ENCODE assay signal across 13 cellular contexts in the genomic region with DNA sequence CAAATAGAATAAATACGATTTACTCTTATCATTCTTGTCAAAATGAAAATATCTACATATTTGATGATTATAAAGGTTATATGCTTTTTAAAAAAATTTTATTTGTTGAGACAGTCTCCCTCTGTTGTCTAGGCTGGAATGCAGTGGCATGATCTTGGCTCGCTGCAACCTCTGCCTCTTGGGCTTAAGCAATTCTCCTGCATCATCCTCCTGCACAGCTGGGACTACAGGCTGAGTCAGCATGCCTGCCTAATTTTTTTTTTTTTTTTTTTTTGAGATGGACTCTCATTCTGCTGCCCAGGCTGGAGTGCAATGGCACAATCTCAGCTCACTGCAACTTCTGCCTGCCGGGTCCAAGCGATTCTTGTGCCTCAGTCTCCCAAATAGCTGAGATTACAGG. TPM values are rescaled to one million over a fixed set of nuclear protein-coding genes. Genes with fewer than 3 reads are reported as not detected.
A peak's percentile ranks its signal among the peaks of the same experiment; 100 is the strongest.
DNase-seq lines count a peak whose midpoint lies in the region; ATAC-seq and TF ChIP-seq lines count a peak whose summit lies in the region.
"Had no signal": no experiment of that assay in that cellular context is flagged by ENCODE, and none has a peak within 500 bp of the region (broad histone marks: within the 10 kb centered on the region; RNA-seq: fewer than 3 reads in every experiment).

No MANE protein-coding gene starts in this region.

- no peaks in the 10 kb centered on the region for H3K79me1 ChIP-seq in trophoblast cell (ENCODE audit: low read length)

- no peak overlapping the region for H4K91ac ChIP-seq in trophoblast cell (ENCODE audit: low read depth, low read length)

- DNase-seq in GM04504 (ENCODE audit: low read depth) = peak; percentile 70
- DNase-seq in RWPE2 (ENCODE audit: low spot score) = no peak
- DNase-seq in fibroblast of mammary gland (ENCODE audit: low read depth) = peak; percentile 89
- peak; percentile 19 to 24 for DNase-seq in trophoblast cell
- DNase-seq in NCI-H1092 treated with DMSO at 0.1 percent for 48 hours (lab: John Stamatoyannopoulos, UW) = no peak
- no peak for DNase-seq in activated CD8-positive, alpha-beta memory T cell treated with anti-CD3 and anti-CD28 coated beads, Interleukin-2, amount 50 U/mL, for 4 hours
- DNase-seq: activated CD4-positive, CD25-positive, alpha-beta regulatory T cell treated with anti-CD3 and anti-CD28 coated beads, Interleukin-2, amount 50 U/mL, for 72 hours; activated T-cell treated with anti-CD3 and anti-CD28 coated beads, Interleukin-2, amount 50 U/mL, for 48 hours; spleen had no signal

- no peak overlapping the region for H2BK12ac ChIP-seq in trophoblast cell (ENCODE audit: low read length)

- no peak overlapping the region for H3K27ac ChIP-seq in RWPE2 (ENCODE audit: poor library complexity, severe bottlenecking)
- H3K27ac ChIP-seq in trophoblast cell (ENCODE audit: low read depth, low read length) = no peak overlapping the region
- H3K27ac ChIP-seq: ascending aorta, neutrophil, spleen had no signal

- peak; percentile 78 for ATAC-seq in RWPE2 (ENCODE audit: low read depth)
- no peak for ATAC-seq in HG03095 (IDR thresholded peaks at IDR 0.05; ENCODE audit: unreplicated experiment)
- ATAC-seq in GM21723 (IDR thresholded peaks at IDR 0.05; ENCODE audit: unreplicated experiment) = no peak

- no peak overlapping the region for H2AFZ ChIP-seq in trophoblast cell (ENCODE audit: insufficient read depth, low read length, poor library complexity)

- H4K8ac ChIP-seq in trophoblast cell (ENCODE audit: low read depth, low read length) = no peak overlapping the region

- H3K14ac ChIP-seq in trophoblast cell (ENCODE audit: low read length) = no peak overlapping the region

- H4K12ac ChIP-seq in trophoblast cell (ENCODE audit: low read depth, low read length) = no peak overlapping the region

- H3K4me3 ChIP-seq in RWPE2 (ENCODE audit: severe bottlenecking) (no peak overlapping the region), fibroblast of mammary gland (ENCODE audit: control insufficient read depth, low read depth, low read length) (no peak overlapping the region), trophoblast cell (ENCODE audit: low read depth, low read length) (no peak overlapping the region)
- H3K4me3 ChIP-seq: ascending aorta, spleen had no signal

- H3K9ac ChIP-seq in trophoblast cell (ENCODE audit: low read length) = no peak overlapping the region

- no peak overlapping the region for H3K4ac ChIP-seq in trophoblast cell (ENCODE audit: low read depth, low read length)

- H3K27me3 ChIP-seq in RWPE2 (ENCODE audit: insufficient read depth, poor library complexity, severe bottlenecking) (no peaks in the 10 kb centered on the region), trophoblast cell (ENCODE audit: insufficient read depth, low read length) (no peaks in the 10 kb centered on the region)
- H3K27me3 ChIP-seq: ascending aorta, neutrophil, spleen had no signal

- no peaks in the 10 kb centered on the region for H3K79me2 ChIP-seq in trophoblast cell (ENCODE audit: control insufficient read depth, insufficient read depth, low read length, poor library complexity)

- H3K4me1 ChIP-seq in RWPE2 (ENCODE audit: insufficient read depth, poor library complexity, severe bottlenecking) = no peaks in the 10 kb centered on the region
- H3K4me1 ChIP-seq in trophoblast cell (ENCODE audit: control insufficient read depth in 1 of 2, insufficient read depth in 2 of 2, low read length in 2 of 2) = no peaks in the 10 kb centered on the region
- H3K4me1 ChIP-seq: ascending aorta, spleen had no signal

- H3K4me2 ChIP-seq in trophoblast cell (ENCODE audit: low read length) = no peak overlapping the region

- TF ChIP-seq CTCF in RWPE2 (IDR thresholded peaks at IDR 0.05; ENCODE audit: poor library complexity, severe bottlenecking) = no peak
- TF ChIP-seq CTCF in fibroblast of mammary gland (conservative IDR thresholded peaks at IDR 0.05; ENCODE audit: control insufficient read depth, insufficient read depth, low read depth, low read length) = no peak

- H3K18ac ChIP-seq in trophoblast cell (ENCODE audit: low read length) = no peak overlapping the region

- H3K9me3 ChIP-seq in RWPE2 (ENCODE audit: severe bottlenecking) = no peaks in the 10 kb centered on the region
- no peaks in the 10 kb centered on the region for H3K9me3 ChIP-seq in trophoblast cell (ENCODE audit: insufficient read depth, low read depth, low read length)
- H3K9me3 ChIP-seq: ascending aorta, neutrophil, spleen had no signal

- H3K23ac ChIP-seq in trophoblast cell (ENCODE audit: low read length) = no peak overlapping the region

- H2BK5ac ChIP-seq in trophoblast cell (ENCODE audit: low read depth, low read length, poor library complexity) = no peak overlapping the region

- H2BK120ac ChIP-seq in trophoblast cell (ENCODE audit: insufficient read depth, low read length, poor library complexity) = no peak overlapping the region

- no peak overlapping the region for H2AK5ac ChIP-seq in trophoblast cell (ENCODE audit: low read length)

- no CpG with 5 or more reads among the region's 4 CpGs for WGBS in trophoblast cell (ENCODE audit: extremely low coverage, insufficient coverage, insufficient read length)

- H3K36me3 ChIP-seq in RWPE2 (ENCODE audit: low read depth) (peaks cover 29% of the 10 kb centered on the region), trophoblast cell (ENCODE audit: control insufficient read depth in 1 of 2, insufficient read depth in 2 of 2, low read length in 2 of 2) (no peaks in the 10 kb centered on the region)
- H3K36me3 ChIP-seq: neutrophil had no signal

RNA-seq across cellular contexts. Expression of gene PUS7, which starts 48.9 kb away (rescaled TPM):
- polyA plus RNA-seq in trophoblast cell (2013) = 7.9 and 8.1 TPM in 2 replicates

RNA-seq across cellular contexts. Expression of gene RINT1, which starts 58.8 kb away (rescaled TPM):
- polyA plus RNA-seq in trophoblast cell (2013) = 14.2 and 15.1 TPM in 2 replicates

Comparison
In these comparisons a context has a peak if more than half of its experiments do, and no peak if none do; other contexts are left out.
1. DNase-seq: peak in GM04504 (single experiment), fibroblast of mammary gland (single experiment) and trophoblast cell (2 of 2); none in RWPE2 (single experiment), NCI-H1092 treated with DMSO at 0.1 percent for 48 hours (single experiment) and activated CD8-positive, alpha-beta memory T cell treated with anti-CD3 and anti-CD28 coated beads, Interleukin-2, amount 50 U/mL, for 4 hours (single experiment).